11 cellular contexts compared by ENCODE assay signal in the genomic region with DNA sequence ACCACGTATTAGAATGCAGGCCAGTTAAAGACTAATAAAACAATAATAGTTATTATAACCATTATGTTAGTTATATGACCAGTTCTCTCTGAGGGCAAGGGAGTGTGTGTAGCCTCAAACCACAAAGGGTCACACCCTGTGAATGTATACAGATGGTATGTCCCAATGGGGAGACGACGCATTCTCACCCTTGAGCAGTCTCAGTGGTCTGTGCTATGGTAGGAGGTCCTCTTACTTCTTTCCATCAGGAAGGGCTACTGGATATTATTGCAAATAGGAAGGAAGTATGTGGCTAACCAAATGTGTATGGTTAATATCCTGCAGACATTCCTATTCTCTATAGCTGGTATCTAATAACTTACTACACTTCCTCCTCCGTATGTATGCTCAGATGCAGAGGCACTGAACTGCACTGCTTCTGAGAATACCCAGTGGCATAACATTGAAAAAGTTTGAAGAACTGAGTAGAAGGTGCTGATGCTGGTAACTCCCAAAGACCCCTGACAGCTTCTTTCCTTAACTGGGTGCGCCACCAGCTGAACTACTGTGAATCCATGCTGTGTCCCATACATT.
A peak's percentile ranks its signal among the peaks of the same experiment; 100 is the strongest.
DNase-seq lines count a peak whose midpoint lies in the region; ATAC-seq, FAIRE-seq and TF ChIP-seq lines count a peak whose summit lies in the region.
"Had no signal": no experiment of that assay in that cellular context is flagged by ENCODE, and none has a peak within 500 bp of the region (broad histone marks: within the 10 kb centered on the region; RNA-seq: fewer than 3 reads in every experiment).

No MANE protein-coding gene starts in this region.

- no peak for FAIRE-seq in H54 (lab: Jason Lieb, UNC)

- ATAC-seq in GM21381 (IDR thresholded peaks at IDR 0.05; ENCODE audit: unreplicated experiment) (peak; percentile 47), HG03378 (IDR thresholded peaks at IDR 0.05; ENCODE audit: unreplicated experiment) (peak; percentile 47)

- peak; percentile 76 for DNase-seq in CMK (ENCODE audit: low read depth)
- peak; percentile 60 for DNase-seq in dermis blood vessel endothelial cell
- no peak for DNase-seq in H54 (ENCODE audit: insufficient read length, low spot score)
- no peak for DNase-seq in NCI-H446 treated with DMSO at 0.1 percent for 48 hours (lab: John Stamatoyannopoulos, UW)
- no peak for DNase-seq in NCI-H2107 (lab: John Stamatoyannopoulos, UW)
- no peak for DNase-seq in HEK293T (ENCODE audit: extremely low spot score)
- DNase-seq: effector memory CD4-positive, alpha-beta T cell; natural killer cell; NCI-H526 treated with DMSO at 0.1 percent for 48 hours had no signal

- POLR2A ChIA-PET in HEK293T (lab: Yijun Ruan, JAX): no interaction called here

- CTCF ChIA-PET in HEK293T (lab: Yijun Ruan, JAX): no interaction called here

- no peak for TF ChIP-seq POLR2A in H54 (IDR thresholded peaks at IDR 0.05; ENCODE audit: low read depth, low read length)

TF ChIP-seq in HEK293T, 16 proteins besides CTCF, POLR2A, EP300 and RAD21:
- TF ChIP-seq FOXA1 (IDR thresholded peaks at IDR 0.05) (no peak), CTBP1 (IDR thresholded peaks at IDR 0.05; ENCODE audit: borderline replicate concordance) (no peak), HDGF (IDR thresholded peaks at IDR 0.05; ENCODE audit: borderline replicate concordance) (no peak), TARDBP (IDR thresholded peaks at IDR 0.05) (no peak), NFRKB (IDR thresholded peaks at IDR 0.05) (no peak), FOXK2 (IDR thresholded peaks at IDR 0.05) (no peak), SP1 (IDR thresholded peaks at IDR 0.05) (no peak), ELF4 (IDR thresholded peaks at IDR 0.05) (no peak), BHLHE40 (IDR thresholded peaks at IDR 0.05; ENCODE audit: borderline replicate concordance) (no peak), ARNT (IDR thresholded peaks at IDR 0.05) (no peak), FOXM1 (IDR thresholded peaks at IDR 0.05; ENCODE audit: borderline replicate concordance) (no peak)
- TF ChIP-seq, protein P1, sequence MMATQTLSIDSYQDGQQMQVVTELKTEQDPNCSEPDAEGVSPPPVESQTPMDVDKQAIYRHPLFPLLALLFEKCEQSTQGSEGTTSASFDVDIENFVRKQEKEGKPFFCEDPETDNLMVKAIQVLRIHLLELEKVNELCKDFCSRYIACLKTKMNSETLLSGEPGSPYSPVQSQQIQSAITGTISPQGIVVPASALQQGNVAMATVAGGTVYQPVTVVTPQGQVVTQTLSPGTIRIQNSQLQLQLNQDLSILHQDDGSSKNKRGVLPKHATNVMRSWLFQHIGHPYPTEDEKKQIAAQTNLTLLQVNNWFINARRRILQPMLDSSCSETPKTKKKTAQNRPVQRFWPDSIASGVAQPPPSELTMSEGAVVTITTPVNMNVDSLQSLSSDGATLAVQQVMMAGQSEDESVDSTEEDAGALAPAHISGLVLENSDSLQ (IDR thresholded peaks at IDR 0.05): no peak

Comparison
In these comparisons a context has a peak if more than half of its experiments do, and no peak if none do; other contexts are left out.
1. DNase-seq: peak in CMK (single experiment) and dermis blood vessel endothelial cell (single experiment); none in H54 (single experiment), NCI-H446 treated with DMSO at 0.1 percent for 48 hours (single experiment), NCI-H2107 (single experiment) and HEK293T (single experiment).